In genomic region chr1:26695417-26696190, GRCh38 we compare ENCODE assay signal across 8 cellular contexts. TPM values are rescaled to one million over a fixed set of nuclear protein-coding genes. Genes with fewer than 3 reads are reported as not detected.
DNase-seq lines count a peak whose midpoint lies in the region; ATAC-seq lines count a peak whose summit lies in the region.

Gene ARID1A, plus strand, starts transcription at chr1:26696015. Its CDS starts 389 bp downstream, at chr1:26696404.

- peak; percentile 83 for DNase-seq in AG08395 (ENCODE audit: low spot score)
- DNase-seq in NCI-H460 (ENCODE audit: extremely low read depth, low read depth), result peak; percentile 89
- DNase-seq in central memory CD4-positive, alpha-beta T cell, result peak; percentile 97
- peak; percentile 94 for DNase-seq in inferior parietal cortex (ENCODE audit: extremely low spot score)
- peak; percentile 97 for DNase-seq in smooth muscle cell of the brain vasculature (ENCODE audit: low read depth, low spot score)

- ATAC-seq in GM19023 (IDR thresholded peaks at IDR 0.05; ENCODE audit: unreplicated experiment) (peak; percentile 37), HG03354 (IDR thresholded peaks at IDR 0.05; ENCODE audit: poor library complexity, severe bottlenecking, unreplicated experiment) (peak; percentile 45)
- ATAC-seq in activated CD4-positive, CD25-positive, alpha-beta regulatory T cell treated with anti-CD3 and anti-CD28 coated beads, Interleukin-2, amount 50 U/mL, for 24 hours, result peak; percentile 61 to 62

RNA-seq across cellular contexts. Expression of gene ARID1A, which starts in this region (rescaled TPM):
- 16.5 and 17.6 TPM in 2 replicates for total RNA-seq in NCI-H460 (2014; rRNA removed; shearing (Covaris generic))
- 12.9 and 19.3 TPM in 2 replicates for polyA plus RNA-seq in NCI-H460 (2014; cell fraction: nucleus; rRNA removed)

Comparison
In these comparisons a context has a peak if more than half of its experiments do, and no peak if none do; other contexts are left out.
1. Peak in every context shown above with its lines: DNase-seq and ATAC-seq.